Comparison of ENCODE assay signal across 8 cellular contexts in genomic region chr4:73258668-73259551, GRCh38. TPM values are rescaled to one million over a fixed set of nuclear protein-coding genes. Genes with fewer than 3 reads are reported as not detected.
DNase-seq lines count a peak whose midpoint lies in the region; ATAC-seq and TF ChIP-seq lines count a peak whose summit lies in the region.

ANKRD17 (minus strand) TSS chr4:73258798; CDS start chr4:73258668, 130 bp downstream.

- H3K27ac Mint-ChIP-seq in activated naive CD8-positive, alpha-beta T cell treated with anti-CD3 and anti-CD28 coated beads for 36 hours: peak within 1 kb of the TSS; percentile 97

- peaks cover 47% of the 10 kb centered on the region for H3K4me1 Mint-ChIP-seq in activated naive CD8-positive, alpha-beta T cell treated with anti-CD3 and anti-CD28 coated beads for 36 hours

- peak within 1 kb of the TSS; percentile 66 for H3K4me3 ChIP-seq in ovary
- peak within 1 kb of the TSS; percentile 71 to 97 (median 90) for H3K4me3 ChIP-seq in thyroid gland (replicated peaks in 1 of 3)

- peak within 1 kb of the TSS; percentile 90 to 94 for H3K27ac ChIP-seq in ovary
- H3K27ac ChIP-seq in thyroid gland: peak within 1 kb of the TSS; percentile 94 to 98 (median 97)

- peaks cover 3% of the 10 kb centered on the region for H3K4me1 ChIP-seq in ovary (ENCODE audit: insufficient read depth)
- peaks cover 19 to 31% of the 10 kb centered on the region in 2 donors for H3K4me1 ChIP-seq in thyroid gland

- H3K36me3 Mint-ChIP-seq in activated naive CD8-positive, alpha-beta T cell treated with anti-CD3 and anti-CD28 coated beads for 36 hours: peaks cover 30% of the 10 kb centered on the region

- H3K9me3 Mint-ChIP-seq in activated naive CD8-positive, alpha-beta T cell treated with anti-CD3 and anti-CD28 coated beads for 36 hours: no peaks in the 10 kb centered on the region

- 0% methylated on average over 74 to 78 of the region's 79 CpGs for WGBS in ovary, 3 donors
- WGBS in thyroid gland, 2 donors: 0 to 1% methylated on average over 36 to 69 of the region's 79 CpGs

- intact Hi-C loops in head of caudate nucleus (cut with DNase I) (loop anchor here (1.0 kb wide), 1 partner anchor 190 kb away; the partner anchor contains the start of gene COX18), ovary (cut with DNase I) (loop anchor here in 3 of 4 donors (2.0 to 10.0 kb wide), 3 partner anchors 187 to 194 kb away; partner anchors contain the start of gene COX18 (in 2 of the 3)), thyroid gland (cut with DNase I) (loop anchor here (5.0 kb wide), 1 partner anchor 192 kb away; the partner anchor contains the start of gene COX18)

- no peak for TF ChIP-seq EP300 in ovary (IDR thresholded peaks at IDR 0.05)

- H3K27me3 ChIP-seq in ovary: no peaks in the 10 kb centered on the region
- no peaks in the 10 kb centered on the region for H3K27me3 ChIP-seq in thyroid gland

- H3K27me3 Mint-ChIP-seq in activated naive CD8-positive, alpha-beta T cell treated with anti-CD3 and anti-CD28 coated beads for 36 hours: no peaks in the 10 kb centered on the region

- H3K9me3 ChIP-seq in ovary (no peaks in the 10 kb centered on the region), thyroid gland (no peaks in the 10 kb centered on the region)

- H3K36me3 ChIP-seq in ovary (no peaks in the 10 kb centered on the region), thyroid gland (no peaks in the 10 kb centered on the region)

- peak within 1 kb of the TSS; percentile 99 for H3K4me3 Mint-ChIP-seq in activated naive CD8-positive, alpha-beta T cell treated with anti-CD3 and anti-CD28 coated beads for 36 hours

- TF ChIP-seq CTCF in ovary (IDR thresholded peaks at IDR 0.05) (peak in 2 of 3 donors; percentile 56 to 61), thyroid gland (IDR thresholded peaks at IDR 0.05) (peak in 4 of 6 experiments; percentile 30 to 38 (median 32))

- DNase-seq in NCI-H1105 (lab: John Stamatoyannopoulos, UW) (peak; percentile 66), SKM-1 treated with dmso at 0.1 percent for 144 hours (lab: John Stamatoyannopoulos, UW; ENCODE audit: unreplicated experiment) (peak; percentile 93), head of caudate nucleus (peak; percentile 81 to 96 (median 91)), ovary (peak; percentile 91 to 96 (median 94)), thyroid gland (peak; percentile 93)
- peak; percentile 91 for DNase-seq in activated naive CD8-positive, alpha-beta T cell treated with anti-CD3 and anti-CD28 coated beads for 36 hours

- TF ChIP-seq POLR2A in GM10847 (IDR thresholded peaks at IDR 0.05; ENCODE audit: extremely low read depth, insufficient read length): peak; percentile 80
- TF ChIP-seq POLR2A in ovary (IDR thresholded peaks at IDR 0.05): peak; percentile 83
- TF ChIP-seq POLR2A in thyroid gland (IDR thresholded peaks at IDR 0.05): peak; percentile 10 to 74

- peak; percentile 74 for ATAC-seq in HG02623 (IDR thresholded peaks at IDR 0.05; ENCODE audit: unreplicated experiment)

RNA-seq across cellular contexts. Expression of gene ANKRD17, which starts in this region (rescaled TPM):
- total RNA-seq in activated naive CD8-positive, alpha-beta T cell treated with anti-CD3 and anti-CD28 coated beads for 36 hours: 10 to 100 TPM; 61.6 to 65.0 TPM
- total RNA-seq in ovary: 10 to 100 TPM; 23.0 to 59.7 (median 49.7) TPM
- polyA plus RNA-seq in ovary: 10 to 100 TPM; 13.2 to 36.9 TPM
- 10 to 100 TPM; 46.8 to 74.6 (median 64.2) TPM for total RNA-seq in thyroid gland

Comparison
In these comparisons a context has a peak if more than half of its experiments do, and no peak if none do; other contexts are left out.
1. Peak in every context shown above with its lines: DNase-seq, ATAC-seq, H3K4me3 ChIP-seq and H3K27ac ChIP-seq.